Comparison of ENCODE assay signal across 26 cellular contexts in genomic region chr3:53312832-53313231, GRCh38.
"Had no signal": no experiment of that assay in that cellular context is flagged by ENCODE, and none has a peak within 500 bp of the region (broad histone marks: within the 10 kb centered on the region; RNA-seq: fewer than 3 reads in every experiment).

No MANE protein-coding gene starts in this region.

- H3K4me3 ChIP-seq: dorsolateral prefrontal cortex, hepatocyte, lung, mucosa of descending colon, prostate gland, right atrium auricular region, skin epidermis, spleen, suprapubic skin, thyroid gland, vagina had no signal

- H3K4me2 ChIP-seq: hepatocyte had no signal

- H3K9me3 ChIP-seq: mucosa of descending colon, neutrophil, prostate gland, right atrium auricular region, spleen, suprapubic skin, thyroid gland, vagina had no signal

- H3K4me1 ChIP-seq: foreskin keratinocyte, prostate gland, thyroid gland, vagina had no signal

- ATAC-seq: foreskin keratinocyte; left colon; mucosa of descending colon; natural killer cell treated with Interleukin-12 subunit alpha and Interleukin-12 subunit beta and Interleukin-15 and Interleukin-18, amount 100 ng/mL, for 72 hours; stimulated activated naive B cell treated with anti-CD40 and anti-IgM and Interleukin-4, amounts not matched to agents 10 μg/mL and 1 μg/mL and 100 μg/mL, for 72 hours had no signal

- DNase-seq: central memory CD4-positive, alpha-beta T cell; dorsolateral prefrontal cortex; effector CD4-positive, alpha-beta T cell; foreskin keratinocyte; head of caudate nucleus; islet precursor cell; kidney glomerular epithelial cell; left colon; mesenchymal stem cell; mucosa of descending colon; naive B cell; spleen; stimulated activated CD4-positive, alpha-beta T cell treated with anti-CD3 and anti-CD28 coated beads, Interleukin-4, amount 100 ng/mL, for 4 hours; stimulated activated naive B cell treated with anti-CD40 and anti-IgM and Interleukin-4, amounts not matched to agents 10 μg/mL and 1 μg/mL and 100 μg/mL, for 72 hours; thyroid gland; trophoblast cell had no signal

- FAIRE-seq: colon had no signal

- H3K27ac ChIP-seq: dorsolateral prefrontal cortex, foreskin keratinocyte, hepatocyte, neutrophil, prostate gland, skin epidermis, spleen, suprapubic skin, vagina had no signal

- H2AFZ ChIP-seq: hepatocyte had no signal

- H3K27me3 ChIP-seq: dorsolateral prefrontal cortex, foreskin keratinocyte, hepatocyte, neutrophil, right atrium auricular region, spleen, suprapubic skin, thyroid gland, vagina had no signal
